ENCODE assay signal across 15 cellular contexts in the genomic region with DNA sequence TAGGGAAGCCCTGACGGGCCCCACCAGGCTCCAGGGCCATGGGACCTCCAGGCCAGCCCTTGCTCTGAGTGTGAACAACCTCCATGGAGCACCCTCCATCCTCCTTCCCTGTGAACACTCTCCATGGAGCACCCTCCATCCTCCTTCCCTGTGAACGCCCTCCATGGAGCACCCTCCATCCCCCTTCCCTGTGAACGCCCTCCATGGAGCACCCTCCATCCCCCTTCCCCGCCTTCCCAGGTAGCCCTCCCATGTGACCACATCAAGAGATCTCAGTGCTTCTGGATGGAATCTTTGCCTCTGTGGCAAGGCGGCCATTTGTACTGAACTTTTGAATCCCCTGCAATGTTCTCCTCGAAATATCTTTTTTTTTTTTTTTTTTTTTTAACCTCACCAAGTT.
DNase-seq lines count a peak whose midpoint lies in the region; ATAC-seq, FAIRE-seq and TF ChIP-seq lines count a peak whose summit lies in the region.
"Had no signal": no experiment of that assay in that cellular context is flagged by ENCODE, and none has a peak within 500 bp of the region (broad histone marks: within the 10 kb centered on the region; RNA-seq: fewer than 3 reads in every experiment).

No MANE protein-coding gene starts in this region.

- ATAC-seq in activated CD8-positive, alpha-beta memory T cell treated with anti-CD3 and anti-CD28 coated beads, Interleukin-2, amount 10 ng/mL, durations not matched to agents 7 days and 5 days: no peak
- no peak for ATAC-seq in left cardiac atrium
- no peak for ATAC-seq in stimulated activated effector memory CD8-positive, alpha-beta T cell treated with anti-CD3 and anti-CD28 coated beads, Interleukin-12 subunit alpha, Interleukin-12 subunit beta, amount 100 ng/mL, for 72 hours
- no peak for ATAC-seq in gastroesophageal sphincter

- H3K36me3 ChIP-seq in left ventricle myocardium inferior (no peaks in the 10 kb centered on the region), kidney (ENCODE audit: control insufficient read depth in 1 of 2, insufficient read depth in 2 of 2, low read length in 2 of 2) (no peaks in the 10 kb centered on the region), gastroesophageal sphincter (no peaks in the 10 kb centered on the region)

- CTCF ChIA-PET in activated CD8-positive, alpha-beta memory T cell treated with anti-CD3 and anti-CD28 coated beads, Interleukin-2, amount 10 ng/mL, durations not matched to agents 7 days and 5 days (lab: Charles Lee): interaction anchor here (1.3 to 2.1 kb wide), 2 partner anchors 10 to 17 kb away, joined by 3 to 4 read pairs; no protein-coding TSS in a partner anchor

- FAIRE-seq in kidney (lab: Jason Lieb, UNC): no peak
- FAIRE-seq: RCC 7860 had no signal

- no peak overlapping the region for H3K27ac Mint-ChIP-seq in activated CD8-positive, alpha-beta memory T cell treated with anti-CD3 and anti-CD28 coated beads, Interleukin-2, amount 10 ng/mL, durations not matched to agents 7 days and 5 days
- peak overlapping the region; percentile 81 for H3K27ac Mint-ChIP-seq in stimulated activated effector memory CD8-positive, alpha-beta T cell treated with anti-CD3 and anti-CD28 coated beads, Interleukin-12 subunit alpha, Interleukin-12 subunit beta, amount 100 ng/mL, for 72 hours
- H3K27ac Mint-ChIP-seq: B cell had no signal

- TF ChIP-seq POLR2A in gastroesophageal sphincter (IDR thresholded peaks at IDR 0.05): no peak

- TF ChIP-seq CTCF in left ventricle myocardium inferior (IDR thresholded peaks at IDR 0.05; ENCODE audit: borderline replicate concordance) (no peak), kidney (IDR thresholded peaks at IDR 0.05; ENCODE audit: borderline replicate concordance, extremely low read depth, insufficient read depth) (no peak), gastroesophageal sphincter (IDR thresholded peaks at IDR 0.05) (no peak)

- peaks cover 81% of the 10 kb centered on the region for H3K4me1 Mint-ChIP-seq in activated CD8-positive, alpha-beta memory T cell treated with anti-CD3 and anti-CD28 coated beads, Interleukin-2, amount 10 ng/mL, durations not matched to agents 7 days and 5 days
- peaks cover 80% of the 10 kb centered on the region for H3K4me1 Mint-ChIP-seq in stimulated activated effector memory CD8-positive, alpha-beta T cell treated with anti-CD3 and anti-CD28 coated beads, Interleukin-12 subunit alpha, Interleukin-12 subunit beta, amount 100 ng/mL, for 72 hours

- H3K27ac ChIP-seq in left ventricle myocardium inferior (replicated peaks): peak overlapping the region; percentile 87
- H3K27ac ChIP-seq in kidney (ENCODE audit: low read depth in 2 of 2, low read length in 2 of 2): peak overlapping the region; percentile 25 to 58
- H3K27ac ChIP-seq in gastroesophageal sphincter: no peak overlapping the region

- H3K9me3 ChIP-seq in left ventricle myocardium inferior (replicated peaks) (no peaks in the 10 kb centered on the region), kidney (ENCODE audit: control insufficient read depth in 1 of 2, low read length in 2 of 2) (no peaks in the 10 kb centered on the region), gastroesophageal sphincter (no peaks in the 10 kb centered on the region)

- no peaks in the 10 kb centered on the region for H3K27me3 ChIP-seq in left ventricle myocardium inferior (ENCODE audit: low read depth)
- H3K27me3 ChIP-seq in gastroesophageal sphincter: no peaks in the 10 kb centered on the region

- 69 to 90% methylated on average over 5 to 6 of the region's 6 CpGs for WGBS in gastroesophageal sphincter (ENCODE audit: low coverage in 1 of 2), 2 donors

- H3K4me3 ChIP-seq in left ventricle myocardium inferior (no peak overlapping the region), kidney (ENCODE audit: low read length in 2 of 2) (no peak overlapping the region), gastroesophageal sphincter (no peak overlapping the region)

- H3K27me3 Mint-ChIP-seq in activated CD8-positive, alpha-beta memory T cell treated with anti-CD3 and anti-CD28 coated beads, Interleukin-2, amount 10 ng/mL, durations not matched to agents 7 days and 5 days: no peaks in the 10 kb centered on the region
- H3K27me3 Mint-ChIP-seq: B cell had no signal

- H3K4me3 Mint-ChIP-seq in activated CD8-positive, alpha-beta memory T cell treated with anti-CD3 and anti-CD28 coated beads, Interleukin-2, amount 10 ng/mL, durations not matched to agents 7 days and 5 days: no peak overlapping the region
- H3K4me3 Mint-ChIP-seq in stimulated activated effector memory CD8-positive, alpha-beta T cell treated with anti-CD3 and anti-CD28 coated beads, Interleukin-12 subunit alpha, Interleukin-12 subunit beta, amount 100 ng/mL, for 72 hours: peak overlapping the region; percentile 76
- H3K4me3 Mint-ChIP-seq: B cell had no signal

- peaks cover 42% of the 10 kb centered on the region for H3K36me3 Mint-ChIP-seq in activated CD8-positive, alpha-beta memory T cell treated with anti-CD3 and anti-CD28 coated beads, Interleukin-2, amount 10 ng/mL, durations not matched to agents 7 days and 5 days
- H3K36me3 Mint-ChIP-seq in stimulated activated effector memory CD8-positive, alpha-beta T cell treated with anti-CD3 and anti-CD28 coated beads, Interleukin-12 subunit alpha, Interleukin-12 subunit beta, amount 100 ng/mL, for 72 hours: peaks cover 97% of the 10 kb centered on the region

- H3K9me3 Mint-ChIP-seq in activated CD8-positive, alpha-beta memory T cell treated with anti-CD3 and anti-CD28 coated beads, Interleukin-2, amount 10 ng/mL, durations not matched to agents 7 days and 5 days (ENCODE audit: low read depth): no peaks in the 10 kb centered on the region
- H3K9me3 Mint-ChIP-seq in stimulated activated effector memory CD8-positive, alpha-beta T cell treated with anti-CD3 and anti-CD28 coated beads, Interleukin-12 subunit alpha, Interleukin-12 subunit beta, amount 100 ng/mL, for 72 hours: no peaks in the 10 kb centered on the region

- TF ChIP-seq EP300 in gastroesophageal sphincter (IDR thresholded peaks at IDR 0.05): no peak

- H3K4me1 ChIP-seq in left ventricle myocardium inferior: peaks cover 82% of the 10 kb centered on the region
- peaks cover 8 to 14% of the 10 kb centered on the region in 2 donors for H3K4me1 ChIP-seq in kidney (ENCODE audit: control insufficient read depth in 1 of 2, insufficient read depth in 1 of 2, low read depth in 1 of 2, low read length in 2 of 2)
- peaks cover 0 to 88% (median 2%) of the 10 kb centered on the region in 3 donors for H3K4me1 ChIP-seq in gastroesophageal sphincter

- intact Hi-C loops in left ventricle myocardium inferior (cut with micrococcal nuclease) (no loop called here), left cardiac atrium (cut with DNase I) (loop anchor here in 1 of 2 donors (5.0 kb wide), 1 partner anchor 67 kb away; a partner anchor contains a TSS), kidney (cut with DNase I) (no loop called here)

- H3K9ac ChIP-seq in kidney (ENCODE audit: low read length in 2 of 2): no peak overlapping the region

- DNase-seq in activated CD8-positive, alpha-beta memory T cell treated with anti-CD3 and anti-CD28 coated beads for 24 hours: peak; percentile 53
- DNase-seq in activated CD8-positive, alpha-beta memory T cell treated with anti-CD3 and anti-CD28 coated beads, Interleukin-2, amount 10 ng/mL, durations not matched to agents 7 days and 5 days: no peak
- DNase-seq in left ventricle myocardium inferior (no peak), left cardiac atrium (no peak), kidney (no peak), hippocampal formation (lab: John Stamatoyannopoulos, UW) (no peak)
- no peak for DNase-seq in stimulated activated effector memory CD8-positive, alpha-beta T cell treated with anti-CD3 and anti-CD28 coated beads, Interleukin-12 subunit alpha, Interleukin-12 subunit beta, amount 100 ng/mL, for 72 hours (ENCODE audit: low spot score in 2 of 2)
- DNase-seq: 8988T, DND-41, NCI-H1105, NCI-H510A, NCI-H748 treated with DMSO at 0.1 percent for 48 hours had no signal

Comparison
In these comparisons a context has a peak if more than half of its experiments do, and no peak if none do; other contexts are left out.
1. H3K27ac ChIP-seq: peak in left ventricle myocardium inferior (single experiment) and kidney (2 of 2); none in gastroesophageal sphincter (0 of 4).